Comparison of ENCODE assay signal across 9 cellular contexts in genomic region chr10:68231916-68232315, GRCh38. TPM values are rescaled to one million over a fixed set of nuclear protein-coding genes. Genes with fewer than 3 reads are reported as not detected.
DNase-seq lines count a peak whose midpoint lies in the region; ATAC-seq, FAIRE-seq and TF ChIP-seq lines count a peak whose summit lies in the region.
"Had no signal": no experiment of that assay in that cellular context is flagged by ENCODE, and none has a peak within 500 bp of the region (broad histone marks: within the 10 kb centered on the region; RNA-seq: fewer than 3 reads in every experiment).

Gene ATOH7 (minus strand): TSS chr10:68232113. CDS start chr10:68231677, 436 bp downstream.

- no peak within 1 kb of the TSS for H3K27ac Mint-ChIP-seq in activated CD8-positive, alpha-beta T cell treated with anti-CD3 and anti-CD28 coated beads, Interleukin-2, amount 10 ng/mL, durations not matched to agents 7 days and 5 days

- ATAC-seq in activated CD8-positive, alpha-beta T cell treated with anti-CD3 and anti-CD28 coated beads, Interleukin-2, amount 10 ng/mL, durations not matched to agents 7 days and 5 days = no peak
- ATAC-seq in HG02938 (IDR thresholded peaks at IDR 0.05; ENCODE audit: unreplicated experiment) (no peak), GM18909 (IDR thresholded peaks at IDR 0.05; ENCODE audit: poor library complexity, unreplicated experiment) (no peak), GM19467 (IDR thresholded peaks at IDR 0.05; ENCODE audit: unreplicated experiment) (no peak)

- no peaks in the 10 kb centered on the region for H3K9me3 Mint-ChIP-seq in activated CD8-positive, alpha-beta T cell treated with anti-CD3 and anti-CD28 coated beads, Interleukin-2, amount 10 ng/mL, durations not matched to agents 7 days and 5 days (ENCODE audit: insufficient read depth)

- H3K27me3 ChIP-seq in smooth muscle cell (ENCODE audit: low read depth) = peaks cover 22% of the 10 kb centered on the region

- peak within 1 kb of the TSS; percentile 66 for H3K4me3 Mint-ChIP-seq in activated CD8-positive, alpha-beta T cell treated with anti-CD3 and anti-CD28 coated beads, Interleukin-2, amount 10 ng/mL, durations not matched to agents 7 days and 5 days

- CTCF ChIA-PET in activated CD8-positive, alpha-beta T cell treated with anti-CD3 and anti-CD28 coated beads, Interleukin-2, amount 10 ng/mL, durations not matched to agents 7 days and 5 days (lab: Charles Lee) = interaction anchor here (0.9 to 1.4 kb wide), 4 partner anchors 8 to 376 kb away, joined by 3 to 5 read pairs (median 4); no protein-coding TSS in a partner anchor

- no peak within 1 kb of the TSS for H3K27ac ChIP-seq in smooth muscle cell (ENCODE audit: low read depth)

- H3K9me3 ChIP-seq in iPS-18c (ENCODE audit: control insufficient read depth, insufficient read depth, low read length) = no peaks in the 10 kb centered on the region
- H3K9me3 ChIP-seq in smooth muscle cell (replicated peaks; ENCODE audit: low read depth) = no peaks in the 10 kb centered on the region

- no peak within 1 kb of the TSS for H3K9ac ChIP-seq in smooth muscle cell (ENCODE audit: low read depth)

- peaks cover 37% of the 10 kb centered on the region for H3K27me3 Mint-ChIP-seq in activated CD8-positive, alpha-beta T cell treated with anti-CD3 and anti-CD28 coated beads, Interleukin-2, amount 10 ng/mL, durations not matched to agents 7 days and 5 days (ENCODE audit: low read depth)

- no peak for TF ChIP-seq CTCF in HFF-Myc (IDR thresholded peaks at IDR 0.05; ENCODE audit: low read depth, low read length, missing control alignments)
- no peak for TF ChIP-seq CTCF in smooth muscle cell (IDR thresholded peaks at IDR 0.05; ENCODE audit: borderline replicate concordance, insufficient read depth, poor library complexity, severe bottlenecking)

- peak within 1 kb of the TSS; percentile 97 for H3K4me2 ChIP-seq in smooth muscle cell

- TF ChIP-seq POLR2A in H54 (IDR thresholded peaks at IDR 0.05; ENCODE audit: low read depth, low read length) = no peak

- POLR2A ChIA-PET in activated CD8-positive, alpha-beta T cell treated with anti-CD3 and anti-CD28 coated beads, Interleukin-2, amount 10 ng/mL, durations not matched to agents 7 days and 5 days (lab: Charles Lee) = no interaction called here

- DNase-seq in HFF-Myc (ENCODE audit: extremely low read depth, low read depth) (no peak), smooth muscle cell (lab: John Stamatoyannopoulos, UW; ENCODE audit: unreplicated experiment) (no peak), H54 (ENCODE audit: insufficient read length, low spot score) (no peak)
- no peak for DNase-seq in activated CD8-positive, alpha-beta T cell treated with anti-CD3 and anti-CD28 coated beads, Interleukin-2, amount 10 ng/mL, durations not matched to agents 7 days and 5 days

- H3K4me3 ChIP-seq in HFF-Myc (replicated peaks; ENCODE audit: low read depth, low read length) (peak within 1 kb of the TSS; percentile 53), iPS-18c (ENCODE audit: insufficient read depth, low read depth, low read length) (peak within 1 kb of the TSS; percentile 78), smooth muscle cell (peak within 1 kb of the TSS; percentile 54)

- FAIRE-seq in H54 (lab: Jason Lieb, UNC) = no peak

- H3K36me3 Mint-ChIP-seq in activated CD8-positive, alpha-beta T cell treated with anti-CD3 and anti-CD28 coated beads, Interleukin-2, amount 10 ng/mL, durations not matched to agents 7 days and 5 days (ENCODE audit: low read depth) = no peaks in the 10 kb centered on the region

- H2AFZ ChIP-seq in smooth muscle cell (ENCODE audit: low read depth) = peak within 1 kb of the TSS; percentile 93

- H3K4me1 Mint-ChIP-seq in activated CD8-positive, alpha-beta T cell treated with anti-CD3 and anti-CD28 coated beads, Interleukin-2, amount 10 ng/mL, durations not matched to agents 7 days and 5 days (ENCODE audit: low read depth) = peaks cover 10% of the 10 kb centered on the region

- peaks cover 3% of the 10 kb centered on the region for H3F3A ChIP-seq in smooth muscle cell (ENCODE audit: low read depth)

- peaks cover 13% of the 10 kb centered on the region for H3K4me1 ChIP-seq in smooth muscle cell (ENCODE audit: low read depth)

- no peaks in the 10 kb centered on the region for H3K36me3 ChIP-seq in smooth muscle cell (ENCODE audit: low read depth)

- 39% methylated on average over 11 of the region's 11 CpGs for WGBS in smooth muscle cell (ENCODE audit: low lambda C conversion rate)

- no peaks in the 10 kb centered on the region for H4K20me1 ChIP-seq in smooth muscle cell (ENCODE audit: low read depth)

- H3K79me2 ChIP-seq in smooth muscle cell (ENCODE audit: low read depth) = no peaks in the 10 kb centered on the region

RNA-seq across cellular contexts. Expression of gene ATOH7, which starts in this region (rescaled TPM):
- not detected for total RNA-seq in activated CD8-positive, alpha-beta T cell treated with anti-CD3 and anti-CD28 coated beads, Interleukin-2, amount 10 ng/mL, durations not matched to agents 7 days and 5 days
- 0.72 TPM in 1 of 2 replicates, not detected in the other for total RNA-seq in smooth muscle cell
- 0.10 and 0.19 TPM in 2 replicates for polyA plus RNA-seq in smooth muscle cell
- total RNA-seq: T-helper 2 cell treated with Interferon-gamma antibody and Interleukin-4, amounts not matched to agents 100 ng/mL and 5 ng/mL, for 36 hours had no signal
